In the genomic region with DNA sequence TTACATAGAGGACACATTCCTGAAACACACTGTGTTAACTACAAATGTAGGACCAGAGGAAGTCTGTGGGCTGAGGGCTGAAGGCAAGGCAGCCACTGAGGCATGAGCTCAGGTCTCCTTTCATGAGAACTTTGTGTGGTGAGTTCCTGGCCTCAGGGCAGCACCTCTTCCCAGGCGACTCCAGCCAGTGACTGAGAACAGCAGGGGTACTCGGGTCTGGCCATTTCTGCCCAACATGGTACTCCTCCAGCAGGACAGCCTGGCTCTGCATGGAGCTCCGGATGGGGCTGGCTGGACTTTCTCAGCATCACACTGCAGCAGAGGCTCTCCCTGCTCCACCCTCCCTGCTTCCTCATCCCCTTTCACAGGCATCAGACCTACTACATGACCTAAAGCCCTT, we compare ENCODE assay signal across 1 cellular context.
TF ChIP-seq lines count a peak whose summit lies in the region.

No MANE protein-coding gene starts in this region.

TF ChIP-seq in H1, 55 proteins besides CTCF, POLR2A, EP300 and RAD21:
- TF ChIP-seq TEAD4 (IDR thresholded peaks at IDR 0.05; ENCODE audit: low read depth, low read length) (no peak), CREB1 (IDR thresholded peaks at IDR 0.05) (no peak), JUN (IDR thresholded peaks at IDR 0.05; ENCODE audit: low read depth, low read length) (no peak), GABPA (IDR thresholded peaks at IDR 0.05; ENCODE audit: borderline replicate concordance, insufficient read depth, low read length) (no peak), EZH2 (IDR thresholded peaks at IDR 0.05; ENCODE audit: low read depth, low read length, severe bottlenecking) (no peak), SUZ12 (IDR thresholded peaks at IDR 0.05; ENCODE audit: low read length) (no peak)
